Comparison of ENCODE assay signal across 8 cellular contexts in the genomic region with DNA sequence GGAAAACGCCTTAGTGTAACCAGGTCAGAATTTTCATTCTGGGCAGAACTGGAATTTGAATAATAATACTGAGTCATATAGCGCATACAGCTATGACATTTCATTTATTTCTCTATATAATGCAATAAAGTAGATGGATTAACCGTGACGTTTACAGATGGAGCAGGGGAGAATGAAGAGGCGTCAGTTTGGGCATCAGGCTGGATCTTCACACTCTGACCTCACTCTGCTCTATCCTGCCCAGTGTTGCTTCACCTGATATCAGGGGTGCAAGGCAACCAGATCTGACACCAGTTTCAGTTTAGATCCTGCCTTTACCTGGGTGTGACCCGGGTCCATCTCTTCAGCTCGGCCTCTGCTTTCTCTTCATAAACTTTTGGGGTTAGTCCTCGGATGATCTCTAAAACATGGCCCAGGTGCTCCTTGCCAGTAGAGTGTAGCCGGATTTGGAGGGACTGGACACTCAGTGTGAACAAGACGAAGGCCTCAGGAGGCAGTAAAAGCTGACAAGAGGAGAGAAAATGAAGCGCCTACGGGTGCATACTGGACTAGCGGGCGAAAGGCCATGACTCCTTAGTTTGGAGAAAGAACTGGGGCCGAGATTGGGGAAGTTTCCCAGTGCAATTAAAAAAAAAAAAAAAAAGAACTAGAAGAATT. TPM values are rescaled to one million over a fixed set of nuclear protein-coding genes. Genes with fewer than 3 reads are reported as not detected.
A peak's percentile ranks its signal among the peaks of the same experiment; 100 is the strongest.
DNase-seq lines count a peak whose midpoint lies in the region; ATAC-seq and TF ChIP-seq lines count a peak whose summit lies in the region.

No MANE protein-coding gene starts in this region.

- H3K27me3 Mint-ChIP-seq in MCF 10A (ENCODE audit: insufficient read depth, unreplicated experiment): no peaks in the 10 kb centered on the region
- H3K27me3 Mint-ChIP-seq in memory B cell: no peaks in the 10 kb centered on the region

- intact Hi-C loops in MCF 10A (cut with micrococcal nuclease) (loop anchor here (1.0 to 5.0 kb wide), 5 partner anchors 37 to 523 kb away; a partner anchor contains a TSS), vagina (cut with DNase I) (loop anchor here (5.0 kb wide), 1 partner anchor 92 kb away; a partner anchor contains a TSS)

- peaks cover 39% of the 10 kb centered on the region for H3K4me1 ChIP-seq in HUES6 (ENCODE audit: control insufficient read depth, insufficient read depth, low read length)
- peaks cover 49% of the 10 kb centered on the region for H3K4me1 ChIP-seq in vagina

- H3K9me3 Mint-ChIP-seq in MCF 10A (ENCODE audit: unreplicated experiment) (no peaks in the 10 kb centered on the region), memory B cell (no peaks in the 10 kb centered on the region)

- ATAC-seq in GM18909 (IDR thresholded peaks at IDR 0.05; ENCODE audit: poor library complexity, unreplicated experiment) (peak; percentile 9), memory B cell (ENCODE audit: low read depth) (no peak), HG03135 (IDR thresholded peaks at IDR 0.05; ENCODE audit: unreplicated experiment) (no peak), GM21619 (IDR thresholded peaks at IDR 0.05; ENCODE audit: unreplicated experiment) (no peak)

- TF ChIP-seq POLR2A in vagina (IDR thresholded peaks at IDR 0.05): no peak

- CTCF ChIA-PET in MCF 10A (lab: Yijun Ruan, JAX): interaction anchor here (0.6 to 3.5 kb wide), 26 partner anchors 9 to 1350 kb away, joined by 3 to 31 read pairs (median 5); a partner anchor contains a TSS

- H3K36me3 ChIP-seq in HUES6 (ENCODE audit: control insufficient read depth, insufficient read depth, low read length): peaks cover 27% of the 10 kb centered on the region
- H3K36me3 ChIP-seq in vagina: no peaks in the 10 kb centered on the region

- peak overlapping the region; percentile 96 for H3K9ac ChIP-seq in HUES6 (ENCODE audit: low read length)

- H3K27me3 ChIP-seq in HUES6 (ENCODE audit: control insufficient read depth, insufficient read depth, low read length) (no peaks in the 10 kb centered on the region), vagina (no peaks in the 10 kb centered on the region)

- H3K4me1 Mint-ChIP-seq in MCF 10A (ENCODE audit: insufficient read depth, unreplicated experiment) (peaks cover 37% of the 10 kb centered on the region), memory B cell (peaks cover 22% of the 10 kb centered on the region)

- H3K4me3 ChIP-seq in HUES6 (ENCODE audit: low read depth, low read length): peak overlapping the region; percentile 82
- peak overlapping the region; percentile 93 to 99 for H3K4me3 ChIP-seq in vagina

- no peak for TF ChIP-seq CTCF in MCF 10A (IDR thresholded peaks at IDR 0.05; ENCODE audit: unreplicated experiment)
- no peak for TF ChIP-seq CTCF in vagina (IDR thresholded peaks at IDR 0.05)

- TSS peak; percentile 63 for BruUV-seq in MCF 10A (replicated peaks; lab: Mats Ljungman, UMichigan)

- H3K4me3 Mint-ChIP-seq in MCF 10A (ENCODE audit: unreplicated experiment) (peak overlapping the region; percentile 77), memory B cell (peak overlapping the region; percentile 85)

- no peaks in the 10 kb centered on the region for H3K9me3 ChIP-seq in HUES6 (ENCODE audit: control insufficient read depth, insufficient read depth, low read depth, low read length)
- no peaks in the 10 kb centered on the region for H3K9me3 ChIP-seq in vagina

- no peak for DNase-seq in MCF 10A (ENCODE audit: unreplicated experiment)
- no peak for DNase-seq in memory B cell (ENCODE audit: low spot score in 2 of 2)
- no peak for DNase-seq in vagina (ENCODE audit: extremely low spot score in 2 of 2)
- no peak for DNase-seq in NCI-H2107 (lab: John Stamatoyannopoulos, UW)

- H3K27ac ChIP-seq in HUES6 (ENCODE audit: low read depth, low read length) (no peak overlapping the region), vagina (peak overlapping the region; percentile 94)

- POLR2A ChIA-PET in MCF 10A (lab: Yijun Ruan, JAX): interaction anchor here (0.5 to 1.7 kb wide), 21 partner anchors 9 to 822 kb away, joined by 3 to 18 read pairs (median 4); a partner anchor contains a TSS

- H3K27ac Mint-ChIP-seq in MCF 10A (ENCODE audit: low read depth, unreplicated experiment) (peak overlapping the region; percentile 88), memory B cell (peak overlapping the region; percentile 83)

- peaks cover 22% of the 10 kb centered on the region for H3K36me3 Mint-ChIP-seq in MCF 10A (ENCODE audit: insufficient read depth, unreplicated experiment)
- H3K36me3 Mint-ChIP-seq in memory B cell: no peaks in the 10 kb centered on the region

RNA-seq across cellular contexts. Expression of a gene that starts 1.4 kb away (rescaled TPM):
- total RNA-seq in MCF 10A (2022) (168 and 260 TPM in 2 replicates), vagina (86.2 TPM)

RNA-seq across cellular contexts. Expression of a gene that starts 17.2 kb away (rescaled TPM):
- total RNA-seq in MCF 10A (2022) (0.19 and 0.25 TPM in 2 replicates), vagina (1.5 TPM)

RNA-seq across cellular contexts. Expression of a gene that starts 28.9 kb away (rescaled TPM):
- total RNA-seq in MCF 10A (2022) (0.89 and 1.2 TPM in 2 replicates), vagina (51.3 TPM)

Comparison
In these comparisons a context has a peak if more than half of its experiments do, and no peak if none do; other contexts are left out.
1. RNA of a gene that starts 28.9 kb away (total RNA-seq): 51.3 TPM in vagina (single experiment); 0.89 to 1.2 TPM in MCF 10A; every median in the first group is over 10 times any median in the second.